ENCODE assay signal across 8 cellular contexts in the genomic region with DNA sequence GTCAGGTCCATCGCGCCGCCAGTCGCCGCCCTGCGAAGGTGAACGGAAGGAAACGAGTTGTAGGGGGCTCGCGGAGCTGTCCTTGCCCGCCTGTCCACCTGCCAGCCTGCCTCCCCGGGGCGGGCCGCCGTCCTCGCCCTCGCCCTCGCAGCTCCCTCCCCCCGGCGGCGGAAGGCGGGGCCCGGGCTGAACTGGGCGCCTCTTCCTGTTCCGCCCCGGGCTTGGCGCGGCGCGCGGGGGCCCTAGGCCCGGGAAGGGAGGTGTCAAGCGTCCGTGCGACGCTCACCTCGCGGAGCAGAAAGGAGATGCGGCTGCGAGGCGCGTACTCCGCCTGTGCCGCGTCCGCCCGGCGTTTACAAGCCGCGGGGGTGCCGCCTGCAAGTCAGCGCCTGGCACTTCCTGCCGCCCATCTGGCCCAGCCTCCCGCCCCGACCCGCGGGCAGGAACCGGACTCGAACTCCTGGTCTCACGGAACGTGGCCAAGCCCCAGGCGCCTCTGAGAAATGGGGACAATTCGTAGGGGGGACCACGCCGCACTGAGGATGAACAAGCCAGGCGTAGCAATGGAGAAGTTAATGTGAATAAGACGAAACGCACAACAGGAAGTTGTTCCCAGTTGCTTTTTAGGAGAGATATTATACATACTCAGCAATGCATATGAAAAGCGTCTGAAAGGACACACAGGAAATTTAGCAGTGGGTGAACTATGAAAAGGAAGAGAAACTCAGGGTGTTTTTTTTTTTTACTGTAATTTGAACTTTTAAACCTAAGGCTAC. TPM values are rescaled to one million over a fixed set of nuclear protein-coding genes. Genes with fewer than 3 reads are reported as not detected.
DNase-seq lines count a peak whose midpoint lies in the region; ATAC-seq, FAIRE-seq and TF ChIP-seq lines count a peak whose summit lies in the region.

A gene (minus strand): TSS at position 108 of the 776 bp plus-strand sequence. CDS start 97 bp downstream, at position 11.

- no peak for TF ChIP-seq CTCF in AG09319 (IDR thresholded peaks at IDR 0.05; ENCODE audit: low read depth, low read length)
- TF ChIP-seq CTCF in kidney (IDR thresholded peaks at IDR 0.05; ENCODE audit: borderline replicate concordance, extremely low read depth, insufficient read depth), result no peak

- peak; percentile 87 for TF ChIP-seq POLR2A in GM18951 (IDR thresholded peaks at IDR 0.05; ENCODE audit: extremely low read depth, insufficient read depth, insufficient read length)

- peaks cover 50% of the 10 kb centered on the region for H3K36me3 Mint-ChIP-seq in central memory CD8-positive, alpha-beta T cell (ENCODE audit: insufficient read depth)

- peak within 1 kb of the TSS; percentile 99 for H3K27ac Mint-ChIP-seq in central memory CD8-positive, alpha-beta T cell (ENCODE audit: low read depth)

- peak; percentile 64 for ATAC-seq in HG03159 (IDR thresholded peaks at IDR 0.05; ENCODE audit: unreplicated experiment)
- ATAC-seq in activated CD4-positive, CD25-positive, alpha-beta regulatory T cell treated with anti-CD3 and anti-CD28 coated beads, Interleukin-2, amount 50 U/mL, for 24 hours, result peak; percentile 78 to 83
- peak; percentile 84 for ATAC-seq in central memory CD8-positive, alpha-beta T cell (replicated peaks; ENCODE audit: extremely low read depth, poor library complexity, severe bottlenecking)

- peak within 1 kb of the TSS; percentile 79 for H3K4me3 Mint-ChIP-seq in central memory CD8-positive, alpha-beta T cell

- peaks cover 30 to 36% of the 10 kb centered on the region in 2 donors for H3K4me1 ChIP-seq in kidney (ENCODE audit: control insufficient read depth in 1 of 2, insufficient read depth in 1 of 2, low read depth in 1 of 2, low read length in 2 of 2)

- in situ Hi-C loops in GM18951 (cut with MboI; ENCODE audit: low sequenced_read_pairs, unreplicated experiment), result no loop called here

- H3K9me3 Mint-ChIP-seq in central memory CD8-positive, alpha-beta T cell, result no peaks in the 10 kb centered on the region

- no peaks in the 10 kb centered on the region for H3K27me3 Mint-ChIP-seq in central memory CD8-positive, alpha-beta T cell

- H3K9ac ChIP-seq in kidney (ENCODE audit: low read length in 2 of 2), result peak within 1 kb of the TSS; percentile 78 to 98

- DNase-seq in AG09319 (ENCODE audit: extremely low read depth, low read depth) (peak; percentile 48), NCI-H345 treated with DMSO at 0.1 percent for 48 hours (lab: John Stamatoyannopoulos, UW; ENCODE audit: unreplicated experiment) (peak; percentile 63), kidney (peak; percentile 97)
- peak; percentile 73 to 83 for DNase-seq in central memory CD8-positive, alpha-beta T cell (ENCODE audit: low spot score in 2 of 2)
- peak; percentile 92 for DNase-seq in stimulated activated CD4-positive, alpha-beta T cell treated with anti-CD3 and anti-CD28 coated beads, Interleukin-15, amount 100 ng/mL, for 24 hours

- H3K4me1 Mint-ChIP-seq in central memory CD8-positive, alpha-beta T cell, result peaks cover 65% of the 10 kb centered on the region

- intact Hi-C loops in kidney (cut with DNase I), result no loop called here

- peak within 1 kb of the TSS; percentile 86 to 95 for H3K4me3 ChIP-seq in kidney (ENCODE audit: low read length in 2 of 2)

- no peak for FAIRE-seq in kidney (lab: Jason Lieb, UNC)

- no peaks in the 10 kb centered on the region for H3K9me3 ChIP-seq in kidney (ENCODE audit: control insufficient read depth in 1 of 2, low read length in 2 of 2)

- peak within 1 kb of the TSS; percentile 97 to 100 for H3K27ac ChIP-seq in kidney (ENCODE audit: low read depth in 2 of 2, low read length in 2 of 2)

- peaks cover 37 to 54% of the 10 kb centered on the region in 2 donors for H3K36me3 ChIP-seq in kidney (ENCODE audit: control insufficient read depth in 1 of 2, insufficient read depth in 2 of 2, low read length in 2 of 2)

RNA-seq across cellular contexts. Expression of the gene that starts here (rescaled TPM):
- total RNA-seq in kidney, result 97.5 TPM
- 131 TPM for polyA plus RNA-seq in kidney (ENCODE audit: insufficient read depth, low read depth, low replicate concordance)

Comparison
In these comparisons a context has a peak if more than half of its experiments do, and no peak if none do; other contexts are left out.
1. Peak in every context shown above with its lines: DNase-seq, ATAC-seq, H3K4me3 ChIP-seq and H3K27ac ChIP-seq.